13 cellular contexts compared by ENCODE assay signal in the genomic region with DNA sequence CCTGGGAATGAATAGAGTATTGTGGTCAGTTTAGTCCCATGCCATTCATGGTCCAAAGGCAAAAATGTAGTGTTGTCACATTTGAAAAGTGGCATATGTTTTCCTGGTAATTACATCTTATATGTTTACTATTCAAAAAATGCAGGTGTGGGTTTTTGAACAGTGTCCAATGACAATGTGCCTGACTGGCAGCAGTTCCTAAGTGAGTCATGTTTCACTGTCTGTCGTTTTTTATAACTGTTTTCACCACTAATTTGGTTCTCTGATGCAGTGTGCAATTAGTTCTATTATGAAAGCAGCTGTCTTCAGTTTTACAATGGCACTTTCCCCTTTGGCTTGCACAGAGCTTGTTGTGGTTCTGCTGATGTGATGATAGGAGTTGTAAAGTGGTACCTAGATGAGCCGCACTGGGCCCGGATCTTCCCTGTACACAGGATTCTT.
A peak's percentile ranks its signal among the peaks of the same experiment; 100 is the strongest.
DNase-seq lines count a peak whose midpoint lies in the region; ATAC-seq and TF ChIP-seq lines count a peak whose summit lies in the region.
"Had no signal": no experiment of that assay in that cellular context is flagged by ENCODE, and none has a peak within 500 bp of the region (broad histone marks: within the 10 kb centered on the region; RNA-seq: fewer than 3 reads in every experiment).

No MANE protein-coding gene starts in this region.

- no peak overlapping the region for H3K27ac ChIP-seq in Peyer's patch
- H3K27ac ChIP-seq: lower lobe of right lung had no signal

- H3K9me3 ChIP-seq in Peyer's patch, result peaks cover 0 to 3% (median 0%) of the 10 kb centered on the region in 4 donors
- H3K9me3 ChIP-seq: lower lobe of right lung had no signal

- H3K36me3 ChIP-seq in Peyer's patch, result no peaks in the 10 kb centered on the region
- H3K36me3 ChIP-seq: lower lobe of right lung had no signal

- ATAC-seq in HG03045 (IDR thresholded peaks at IDR 0.05; ENCODE audit: unreplicated experiment), result no peak
- ATAC-seq: GM12878, GM23338, lower lobe of right lung had no signal

- no peaks in the 10 kb centered on the region for H3K27me3 ChIP-seq in Peyer's patch

- no peak overlapping the region for H3K4me3 ChIP-seq in retinal pigment epithelial cell (ENCODE audit: low read length)
- H3K4me3 ChIP-seq in Peyer's patch, result no peak overlapping the region
- H3K4me3 ChIP-seq: GM12878, GM23338, lower lobe of right lung had no signal

- DNase-seq in NCI-H1092 treated with DMSO at 0.1 percent for 48 hours (lab: John Stamatoyannopoulos, UW) (peak; percentile 93), NCI-H2171 treated with DMSO at 0.1 percent for 48 hours (lab: John Stamatoyannopoulos, UW) (peak; percentile 88), SHP77 treated with DMSO at 0.1 percent for 48 hours (lab: John Stamatoyannopoulos, UW) (peak; percentile 24), retinal pigment epithelial cell (ENCODE audit: low read depth) (peak; percentile 44), GM19240 (ENCODE audit: insufficient read length, low spot score) (no peak), Peyer's patch (no peak)
- DNase-seq: activated naive CD4-positive, alpha-beta T cell; erythroblast; hippocampal formation; lower lobe of right lung had no signal

- H3K4me1 ChIP-seq in Peyer's patch, result no peaks in the 10 kb centered on the region
- H3K4me1 ChIP-seq: lower lobe of right lung had no signal

- no peak for TF ChIP-seq POLR2A in Peyer's patch (IDR thresholded peaks at IDR 0.05)

- no peak for TF ChIP-seq CTCF in retinal pigment epithelial cell (conservative IDR thresholded peaks at IDR 0.05; ENCODE audit: low read depth, low read length)
- no peak for TF ChIP-seq CTCF in Peyer's patch (IDR thresholded peaks at IDR 0.05)

Comparison
In these comparisons a context has a peak if more than half of its experiments do, and no peak if none do; other contexts are left out.
1. DNase-seq: peak in NCI-H1092 treated with DMSO at 0.1 percent for 48 hours (single experiment), NCI-H2171 treated with DMSO at 0.1 percent for 48 hours (single experiment), SHP77 treated with DMSO at 0.1 percent for 48 hours (single experiment) and retinal pigment epithelial cell (single experiment); none in GM19240 (single experiment) and Peyer's patch (0 of 3).